Comparison of ENCODE assay signal across 1 cellular context in the genomic region with DNA sequence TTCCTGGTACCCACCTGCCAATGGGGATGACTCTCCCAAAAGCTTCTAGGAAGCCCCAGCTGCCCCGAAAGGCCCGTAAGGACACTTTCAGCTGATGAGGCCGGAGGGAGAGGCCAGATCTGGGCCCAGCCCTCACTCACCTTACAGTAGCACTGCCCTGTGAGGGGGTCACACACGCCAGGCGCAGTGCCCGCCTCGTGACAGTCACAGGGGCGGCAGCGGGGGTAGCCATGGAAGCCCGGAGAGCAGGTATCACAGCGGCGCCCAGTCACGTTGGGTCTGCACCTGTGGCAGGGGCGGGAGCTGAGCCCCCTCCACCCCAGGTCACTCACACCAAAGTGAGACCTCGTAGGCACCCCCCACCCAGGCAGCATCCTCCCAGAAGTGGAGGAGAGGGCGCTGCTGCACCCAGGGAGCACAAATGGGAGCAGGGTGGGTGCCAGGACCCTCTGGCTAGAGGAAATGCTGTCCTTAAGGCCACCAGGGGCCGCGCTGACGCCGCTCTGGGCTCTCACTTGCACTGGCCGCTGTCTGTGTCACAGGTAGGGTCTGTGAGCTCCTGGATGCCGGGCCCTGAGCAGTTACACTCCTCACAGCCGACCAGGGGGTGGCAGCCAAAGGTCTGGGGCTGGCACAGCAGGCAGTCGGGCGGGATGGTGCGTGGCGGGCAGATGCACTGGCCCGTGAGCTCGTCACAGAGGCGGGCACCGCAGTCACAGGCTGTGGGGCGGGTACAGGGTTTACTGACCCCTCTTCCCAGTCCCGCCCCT.
TF ChIP-seq lines count a peak whose summit lies in the region.

No MANE protein-coding gene starts in this region.

TF ChIP-seq in K562, 482 proteins besides CTCF, POLR2A, EP300 and RAD21:
- TF ChIP-seq RBFOX2 (IDR thresholded peaks at IDR 0.05; ENCODE audit: low read depth, low read length) = 0 out of 2 replicates have a peak, but pooled peaks have one; percentile 0
- TF ChIP-seq ZNF644 (tag; IDR thresholded peaks at IDR 0.05; ENCODE audit: low read depth) = no peak
- TF ChIP-seq ZNF23 (CRISPR knock-in tag; IDR thresholded peaks at IDR 0.05) = no peak
- no peak for TF ChIP-seq HDGF (IDR thresholded peaks at IDR 0.05)
- no peak for TF ChIP-seq JUND (IDR thresholded peaks at IDR 0.05; ENCODE audit: borderline replicate concordance, low read depth, low read length)
- no peak for TF ChIP-seq JUND (tag; IDR thresholded peaks at IDR 0.05; ENCODE audit: borderline replicate concordance, low read depth, low read length)
